23 cellular contexts compared by ENCODE assay signal in genomic region chr16:83004868-83005652, GRCh38.
A peak's percentile ranks its signal among the peaks of the same experiment; 100 is the strongest.
DNase-seq lines count a peak whose midpoint lies in the region; ATAC-seq, FAIRE-seq and TF ChIP-seq lines count a peak whose summit lies in the region.
"Had no signal": no experiment of that assay in that cellular context is flagged by ENCODE, and none has a peak within 500 bp of the region (broad histone marks: within the 10 kb centered on the region; RNA-seq: fewer than 3 reads in every experiment).

No MANE protein-coding gene starts in this region.

- no peak for FAIRE-seq in H1 (lab: Jason Lieb, UNC)
- FAIRE-seq: G401.6, GM12892, RCC 7860 had no signal

- H3K9me3 ChIP-seq in H1 (ENCODE audit: insufficient read depth in 2 of 2, low read depth in 1 of 2, low read length in 1 of 2), result no peaks in the 10 kb centered on the region; a peak in 1 of 4 replicates
- H3K9me3 ChIP-seq in vagina, result no peaks in the 10 kb centered on the region
- no peaks in the 10 kb centered on the region for H3K9me3 ChIP-seq in tibial nerve
- H3K9me3 ChIP-seq: MG63, SJSA1 had no signal

- H2AK5ac ChIP-seq in H1 (ENCODE audit: low read depth, low read length), result no peak overlapping the region

- H4K5ac ChIP-seq in H1 (ENCODE audit: insufficient read length, low read depth, low read length), result no peak overlapping the region

- no peak overlapping the region for H3K18ac ChIP-seq in H1 (ENCODE audit: extremely low read depth, low read length)

- H3K36me3 ChIP-seq in H1 (ENCODE audit: control insufficient read depth in 2 of 4, insufficient read depth in 4 of 4, low read length in 3 of 4) (no peaks in the 10 kb centered on the region), vagina (no peaks in the 10 kb centered on the region), tibial nerve (no peaks in the 10 kb centered on the region)
- H3K36me3 ChIP-seq: BLaER1 treated with 17β-estradiol and CSF1 and Interleukin-3, amounts not matched to agents 10 nM and 100 nM; MG63; SJSA1 had no signal

- H3K4me1 ChIP-seq in H1 (replicated peaks in 1 of 4; ENCODE audit: control insufficient read depth in 3 of 4, insufficient read depth in 4 of 4, low read length in 3 of 4) (no peaks in the 10 kb centered on the region), vagina (no peaks in the 10 kb centered on the region), tibial nerve (no peaks in the 10 kb centered on the region)
- H3K4me1 ChIP-seq: BLaER1 treated with 17β-estradiol and CSF1 and Interleukin-3, amounts not matched to agents 10 nM and 100 nM had no signal

- TF ChIP-seq RAD21 in H1 (IDR thresholded peaks at IDR 0.05 in 1 of 2, conservative IDR thresholded peaks at IDR 0.05 in 1 of 2; ENCODE audit: low read depth in 2 of 2, low read length in 2 of 2), result no peak

- H3K27me3 ChIP-seq in H1 (replicated peaks in 1 of 4; ENCODE audit: control insufficient read depth in 3 of 4, extremely low read depth in 1 of 4, insufficient read depth in 3 of 4, low read length in 3 of 4) (no peaks in the 10 kb centered on the region), vagina (no peaks in the 10 kb centered on the region), tibial nerve (no peaks in the 10 kb centered on the region)
- H3K27me3 ChIP-seq: MG63, SJSA1 had no signal

- H3K14ac ChIP-seq in H1 (ENCODE audit: insufficient read length), result no peak overlapping the region

- peak overlapping the region; percentile 17 for H4K91ac ChIP-seq in H1 (replicated peaks; ENCODE audit: insufficient read length, low read length)

- TF ChIP-seq EP300 in H1 (IDR thresholded peaks at IDR 0.05; ENCODE audit: borderline replicate concordance in 1 of 2, low read depth in 2 of 2, low read length in 2 of 2) (no peak), tibial nerve (IDR thresholded peaks at IDR 0.05) (no peak)

- 82% methylated on average over 4 of the region's 4 CpGs; no CpG with 5 or more reads in 1 of the 2 experiments for WGBS in H1 (ENCODE audit: extremely low coverage in 1 of 2, insufficient coverage in 1 of 2, insufficient read length in 1 of 2, insufficient replicate concordance in 2 of 2, low coverage in 1 of 2, low lambda C conversion rate in 2 of 2, missing lambda C conversion rate in 1 of 2), 2 experiments
- WGBS in tibial nerve, 2 donors, result 65 to 77% methylated on average over 4 of the region's 4 CpGs

- H3K4ac ChIP-seq in H1 (replicated peaks; ENCODE audit: insufficient read length, low read depth, low read length), result no peak overlapping the region

- H3K4me3 ChIP-seq in H1 (ENCODE audit: extremely low read depth in 1 of 4, insufficient read depth in 2 of 4, low read depth in 3 of 4, low read length in 4 of 4) (no peak overlapping the region), vagina (no peak overlapping the region), tibial nerve (no peak overlapping the region)
- H3K4me3 ChIP-seq: BLaER1 treated with 17β-estradiol and CSF1 and Interleukin-3, amounts not matched to agents 10 nM and 100 nM; MG63; SJSA1 had no signal

- H3K56ac ChIP-seq in H1 (replicated peaks; ENCODE audit: insufficient read length, low read depth, low read length), result no peak overlapping the region

- DNase-seq in DMS53 (lab: John Stamatoyannopoulos, UW) (peak; percentile 21), DMS53 treated with DMSO at 0.1 percent for 48 hours (lab: John Stamatoyannopoulos, UW; ENCODE audit: unreplicated experiment) (no peak), H1 (ENCODE audit: low read depth in 1 of 2, low spot score in 2 of 2) (no peak), iPS-NIHi7 (ENCODE audit: extremely low spot score) (peak; percentile 48), vagina (ENCODE audit: extremely low spot score in 2 of 2) (no peak), tibial nerve (ENCODE audit: low spot score in 2 of 2) (no peak)
- no peak for DNase-seq in stimulated activated CD4-positive, alpha-beta T cell treated with anti-CD3 and anti-CD28 coated beads, Interleukin-4, amount 100 ng/mL, for 24 hours
- DNase-seq: ACHN; CD4-positive, alpha-beta memory T cell; Kasumi-1; MG63; NCI-H1417 treated with DMSO at 0.1 percent for 48 hours; NCI-H187; NCI-H446 treated with DMSO at 0.1 percent for 48 hours; NCI-H526 treated with DMSO at 0.1 percent for 48 hours; OCI-M1 had no signal

- H3K4me2 ChIP-seq in H1 (ENCODE audit: insufficient read depth in 1 of 2, low read depth in 2 of 2, low read length in 2 of 2), result no peak overlapping the region
- H3K4me2 ChIP-seq: BLaER1 treated with 17β-estradiol and CSF1 and Interleukin-3, amounts not matched to agents 10 nM and 100 nM had no signal

- H3K79me2 ChIP-seq in H1 (ENCODE audit: control insufficient read depth in 1 of 2, insufficient read depth in 2 of 2, low read length in 2 of 2), result no peaks in the 10 kb centered on the region

- no peaks in the 10 kb centered on the region for H3K23me2 ChIP-seq in H1 (ENCODE audit: low read depth, low read length)

- no peak for TF ChIP-seq POLR2A in H1 (IDR thresholded peaks at IDR 0.05; ENCODE audit: control extremely low read depth in 1 of 2, low read depth in 2 of 2, low read length in 2 of 2)
- TF ChIP-seq POLR2A in vagina (IDR thresholded peaks at IDR 0.05), result no peak
- TF ChIP-seq POLR2A in tibial nerve (IDR thresholded peaks at IDR 0.05), result no peak

- no peak overlapping the region for H2AFZ ChIP-seq in H1 (ENCODE audit: low read length)

- H3K23ac ChIP-seq in H1 (ENCODE audit: insufficient read length), result no peak overlapping the region

- no peak overlapping the region for H2BK12ac ChIP-seq in H1 (ENCODE audit: low read depth, low read length)

- H3K9ac ChIP-seq in H1 (replicated peaks in 1 of 4; ENCODE audit: extremely low read depth in 1 of 4, low read depth in 3 of 4, low read length in 3 of 4), result no peak overlapping the region
- H3K9ac ChIP-seq: BLaER1 treated with 17β-estradiol and CSF1 and Interleukin-3, amounts not matched to agents 10 nM and 100 nM had no signal

- H2BK5ac ChIP-seq in H1 (ENCODE audit: low read depth, low read length), result no peak overlapping the region

- H2BK120ac ChIP-seq in H1 (replicated peaks; ENCODE audit: low read depth, low read length), result no peak overlapping the region

- POLR2A ChIA-PET in H1 (lab: Charles Lee; ENCODE audit: partially characterized antibody), result interaction anchor here (0.7 kb wide), 1 partner anchor 1647 kb away, joined by 3 read pairs; no protein-coding TSS in a partner anchor

- no peak overlapping the region for H2BK20ac ChIP-seq in H1 (ENCODE audit: low read length)

- no peak for TF ChIP-seq CTCF in H1 (IDR thresholded peaks at IDR 0.05; ENCODE audit: control extremely low read depth in 1 of 3, insufficient read depth in 1 of 3, low read depth in 1 of 3, low read length in 3 of 3)
- no peak for TF ChIP-seq CTCF in vagina (IDR thresholded peaks at IDR 0.05)
- no peak for TF ChIP-seq CTCF in tibial nerve (IDR thresholded peaks at IDR 0.05)

- no peaks in the 10 kb centered on the region for H3K79me1 ChIP-seq in H1 (ENCODE audit: low read depth, low read length)

- ATAC-seq in HG03439 (IDR thresholded peaks at IDR 0.05; ENCODE audit: unreplicated experiment), result no peak

- CTCF ChIA-PET in H1 (lab: Charles Lee; ENCODE audit: partially characterized antibody), result interaction anchor here (1.2 to 1.6 kb wide), 2 partner anchors 11 to 365 kb away, joined by 3 to 5 read pairs; no protein-coding TSS in a partner anchor

- H4K8ac ChIP-seq in H1 (ENCODE audit: extremely low read depth, insufficient read depth, low read length), result no peak overlapping the region

- intact Hi-C loops in vagina (cut with DNase I), result no loop called here

- H3K27ac ChIP-seq in H1 (ENCODE audit: low read depth, low read length) (no peak overlapping the region), vagina (no peak overlapping the region), tibial nerve (no peak overlapping the region)
- H3K27ac ChIP-seq: 22Rv1; BLaER1 treated with 17β-estradiol and CSF1 and Interleukin-3, amounts not matched to agents 10 nM and 100 nM; SJSA1 had no signal

- H2BK15ac ChIP-seq in H1 (ENCODE audit: low read length), result no peak overlapping the region

- no peaks in the 10 kb centered on the region for H4K20me1 ChIP-seq in H1 (replicated peaks in 1 of 2; ENCODE audit: control insufficient read depth in 1 of 2, insufficient read depth in 2 of 2, low read length in 2 of 2)
- H4K20me1 ChIP-seq: BLaER1 treated with 17β-estradiol and CSF1 and Interleukin-3, amounts not matched to agents 10 nM and 100 nM had no signal

TF ChIP-seq in H1, 55 proteins besides CTCF, POLR2A, EP300 and RAD21 (continues in another document):
- TF ChIP-seq SP4 (IDR thresholded peaks at IDR 0.05; ENCODE audit: low read length) (no peak), USF2 (IDR thresholded peaks at IDR 0.05; ENCODE audit: low read length) (peak; percentile 59), BRCA1 (IDR thresholded peaks at IDR 0.05; ENCODE audit: low read depth, low read length) (no peak), BACH1 (IDR thresholded peaks at IDR 0.05; ENCODE audit: low read length) (no peak)

Comparison
In these comparisons a context has a peak if more than half of its experiments do, and no peak if none do; other contexts are left out.
1. DNase-seq: peak in DMS53 (single experiment) and iPS-NIHi7 (single experiment); none in DMS53 treated with DMSO at 0.1 percent for 48 hours (single experiment), H1 (0 of 2), vagina (0 of 2), stimulated activated CD4-positive, alpha-beta T cell treated with anti-CD3 and anti-CD28 coated beads, Interleukin-4, amount 100 ng/mL, for 24 hours (single experiment) and tibial nerve (0 of 2).